8 cellular contexts compared by ENCODE assay signal in the genomic region with DNA sequence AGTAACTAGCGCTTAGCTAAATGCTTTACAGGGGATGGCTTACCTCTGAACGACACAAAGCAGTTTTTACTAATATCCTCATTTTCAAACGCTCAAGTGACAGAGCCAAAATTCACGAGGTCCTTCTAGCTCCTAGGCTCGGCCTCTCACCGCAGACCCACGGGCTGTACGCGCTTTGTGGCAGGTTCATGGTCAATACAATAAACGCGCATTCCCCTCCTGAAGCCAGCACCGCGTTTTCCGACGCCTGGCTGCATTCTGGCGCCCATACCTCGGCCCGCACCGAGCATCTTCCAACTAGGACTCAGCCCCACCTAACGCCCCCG. TPM values are rescaled to one million over a fixed set of nuclear protein-coding genes. Genes with fewer than 3 reads are reported as not detected.
DNase-seq lines count a peak whose midpoint lies in the region; ATAC-seq and TF ChIP-seq lines count a peak whose summit lies in the region.

No MANE protein-coding gene starts in this region.

- H4K20me1 ChIP-seq in BLaER1 treated with 17β-estradiol and CSF1 and Interleukin-3, amounts not matched to agents 10 nM and 100 nM = no peaks in the 10 kb centered on the region

- CTCF ChIA-PET in HEK293 (lab: Yijun Ruan, JAX) = interaction anchor here (0.7 to 1.1 kb wide), 2 partner anchors 11 to 284 kb away, joined by 3 read pairs; no protein-coding TSS in a partner anchor

- H3K4me1 ChIP-seq in BLaER1 treated with 17β-estradiol and CSF1 and Interleukin-3, amounts not matched to agents 10 nM and 100 nM = peaks cover 12 to 25% (median 19%) of the 10 kb centered on the region in 10 experiments
- H3K4me1 ChIP-seq in HEK293 (ENCODE audit: control insufficient read depth, insufficient read depth, low read length) (no peaks in the 10 kb centered on the region), adipocyte (ENCODE audit: control insufficient read depth, insufficient read depth, low read length) (peaks cover 11% of the 10 kb centered on the region), liver (ENCODE audit: control insufficient read depth in 4 of 4, insufficient read depth in 4 of 4, low read length in 3 of 4) (peaks cover 0 to 5% (median 1%) of the 10 kb centered on the region in 4 donors), upper lobe of right lung (peaks cover 7% of the 10 kb centered on the region)

- DNase-seq in adipocyte (ENCODE audit: low read depth) (no peak), upper lobe of right lung (no peak), GM19238 (ENCODE audit: insufficient read length, low spot score) (no peak)
- no peak for DNase-seq in stimulated activated CD4-positive, alpha-beta T cell treated with anti-CD3 and anti-CD28 coated beads, Interleukin-4, amount 100 ng/mL, for 24 hours

- peaks cover 37 to 41% (median 39%) of the 10 kb centered on the region in 11 experiments for H3K36me3 ChIP-seq in BLaER1 treated with 17β-estradiol and CSF1 and Interleukin-3, amounts not matched to agents 10 nM and 100 nM
- H3K36me3 ChIP-seq in HEK293 (ENCODE audit: control insufficient read depth in 2 of 2, insufficient read depth in 1 of 2, low read length in 2 of 2) (peaks cover 4 to 42% of the 10 kb centered on the region in 2 experiments; a peak in 2 of 3 replicates), adipocyte (ENCODE audit: control insufficient read depth, insufficient read depth, low read length, severe bottlenecking) (peaks cover 35% of the 10 kb centered on the region), liver (ENCODE audit: control insufficient read depth in 4 of 4, insufficient read depth in 3 of 4, low read depth in 1 of 4, low read length in 3 of 4) (peaks cover 6 to 30% (median 26%) of the 10 kb centered on the region in 4 donors), upper lobe of right lung (peaks cover 29% of the 10 kb centered on the region)

- H3K4me3 ChIP-seq in BLaER1 treated with 17β-estradiol and CSF1 and Interleukin-3, amounts not matched to agents 10 nM and 100 nM = peak overlapping the region; percentile 74 to 92 (median 79)
- H3K4me3 ChIP-seq in HEK293 (ENCODE audit: low read depth, low read length) = peak overlapping the region; percentile 75
- H3K4me3 ChIP-seq in adipocyte (ENCODE audit: low read length) = peak overlapping the region; percentile 98
- H3K4me3 ChIP-seq in liver (ENCODE audit: low read depth in 1 of 3, low read length in 3 of 3) = peak overlapping the region; percentile 49 to 93 (median 90)
- peak overlapping the region; percentile 90 for H3K4me3 ChIP-seq in upper lobe of right lung

- H3K27me3 ChIP-seq in BLaER1 treated with 17β-estradiol and CSF1 and Interleukin-3, amounts not matched to agents 10 nM and 100 nM = no peaks in the 10 kb centered on the region
- H3K27me3 ChIP-seq in adipocyte (replicated peaks; ENCODE audit: control insufficient read depth, insufficient read depth, low read length) (no peaks in the 10 kb centered on the region), liver (ENCODE audit: control insufficient read depth in 4 of 4, insufficient read depth in 4 of 4, low read length in 3 of 4) (no peaks in the 10 kb centered on the region), upper lobe of right lung (no peaks in the 10 kb centered on the region)

- peaks cover 4 to 19% (median 8%) of the 10 kb centered on the region in 11 experiments; a peak in 16 of 22 replicates for H3K9me3 ChIP-seq in BLaER1 treated with 17β-estradiol and CSF1 and Interleukin-3, amounts not matched to agents 10 nM and 100 nM (replicated peaks in 1 of 11)
- H3K9me3 ChIP-seq in HEK293 (ENCODE audit: control insufficient read depth, insufficient read depth, low read depth, low read length) = no peaks in the 10 kb centered on the region
- peaks cover 13% of the 10 kb centered on the region for H3K9me3 ChIP-seq in adipocyte (ENCODE audit: control insufficient read depth, low read length)
- peaks cover 2 to 23% (median 9%) of the 10 kb centered on the region in 4 donors for H3K9me3 ChIP-seq in liver (ENCODE audit: control insufficient read depth in 4 of 4, low read length in 3 of 4)
- H3K9me3 ChIP-seq in upper lobe of right lung = no peaks in the 10 kb centered on the region

- H3K27ac ChIP-seq in BLaER1 treated with 17β-estradiol and CSF1 and Interleukin-3, amounts not matched to agents 10 nM and 100 nM = peak overlapping the region; percentile 8 to 82 (median 74); a peak in 21 of 22 replicates
- H3K27ac ChIP-seq in HEK293 (ENCODE audit: extremely low read depth, low read depth, low read length) (peak overlapping the region; percentile 3; the same call in 1 of the 2 replicates), liver (ENCODE audit: low read depth in 1 of 2, low read length in 2 of 2) (peak overlapping the region; percentile 21 to 71), upper lobe of right lung (peak overlapping the region; percentile 86)

- H3K9ac ChIP-seq in BLaER1 treated with 17β-estradiol and CSF1 and Interleukin-3, amounts not matched to agents 10 nM and 100 nM = peak overlapping the region; percentile 72 to 86 (median 80)
- peak overlapping the region; percentile 91 for H3K9ac ChIP-seq in adipocyte (ENCODE audit: low read length)
- H3K9ac ChIP-seq in liver (ENCODE audit: low read depth in 1 of 2, low read length in 2 of 2) = peak overlapping the region in 1 of 2 donors; percentile 56

- WGBS in liver = 6% methylated on average over 21 of the region's 21 CpGs

- TF ChIP-seq CTCF in HEK293 (tag by site-specific recombination; IDR thresholded peaks at IDR 0.05) = no peak
- TF ChIP-seq CTCF in liver (IDR thresholded peaks at IDR 0.05; ENCODE audit: low read depth, low read length, missing input control) = no peak
- no peak for TF ChIP-seq CTCF in upper lobe of right lung (IDR thresholded peaks at IDR 0.05)

- intact Hi-C loops in upper lobe of right lung (cut with DNase I) = no loop called here

- POLR2A ChIA-PET in HEK293 (lab: Yijun Ruan, JAX) = interaction anchor here (0.5 to 1.1 kb wide), 2 partner anchors 461 to 713 kb away, joined by 3 to 7 read pairs; no protein-coding TSS in a partner anchor

- ATAC-seq in upper lobe of right lung (no peak), GM21825 (IDR thresholded peaks at IDR 0.05; ENCODE audit: unreplicated experiment) (no peak)

- peak overlapping the region; percentile 75 to 95 (median 91) for H3K4me2 ChIP-seq in BLaER1 treated with 17β-estradiol and CSF1 and Interleukin-3, amounts not matched to agents 10 nM and 100 nM

- no peak for TF ChIP-seq RAD21 in liver (IDR thresholded peaks at IDR 0.05)

TF ChIP-seq in HEK293, 187 proteins besides CTCF, POLR2A, EP300 and RAD21 (continues in another document):
- TF ChIP-seq ZNF398 (tag by site-specific recombination; IDR thresholded peaks at IDR 0.05) (no peak), BCL11B (tag by site-specific recombination; IDR thresholded peaks at IDR 0.05; ENCODE audit: low read depth) (no peak), ZNF416 (tag by site-specific recombination; IDR thresholded peaks at IDR 0.05) (no peak), ZNF521 (tag by site-specific recombination; IDR thresholded peaks at IDR 0.05) (no peak), KLF7 (tag by site-specific recombination; IDR thresholded peaks at IDR 0.05; ENCODE audit: borderline replicate concordance) (no peak), ZFHX2 (tag by site-specific recombination; conservative IDR thresholded peaks at IDR 0.05) (no peak)
- TF ChIP-seq, protein P1, sequence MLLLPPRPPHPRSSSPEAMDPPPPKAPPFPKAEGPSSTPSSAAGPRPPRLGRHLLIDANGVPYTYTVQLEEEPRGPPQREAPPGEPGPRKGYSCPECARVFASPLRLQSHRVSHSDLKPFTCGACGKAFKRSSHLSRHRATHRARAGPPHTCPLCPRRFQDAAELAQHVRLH (tag by site-specific recombination; IDR thresholded peaks at IDR 0.05) = no peak

TF ChIP-seq in liver, 16 proteins besides CTCF, POLR2A, EP300 and RAD21 (continues in another document):
- no peak for TF ChIP-seq YY1 (IDR thresholded peaks at IDR 0.05)
- no peak for TF ChIP-seq HNF4G (IDR thresholded peaks at IDR 0.05)
- TF ChIP-seq ZBTB33 (IDR thresholded peaks at IDR 0.05) = no peak
- no peak for TF ChIP-seq HNF4A (conservative IDR thresholded peaks at IDR 0.05)
- TF ChIP-seq, protein P2, sequence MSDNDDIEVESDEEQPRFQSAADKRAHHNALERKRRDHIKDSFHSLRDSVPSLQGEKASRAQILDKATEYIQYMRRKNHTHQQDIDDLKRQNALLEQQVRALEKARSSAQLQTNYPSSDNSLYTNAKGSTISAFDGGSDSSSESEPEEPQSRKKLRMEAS (IDR thresholded peaks at IDR 0.05) = no peak
- no peak for TF ChIP-seq EGR1 (IDR thresholded peaks at IDR 0.05; ENCODE audit: low read depth in 2 of 2)
- no peak for TF ChIP-seq FOXA1 (IDR thresholded peaks at IDR 0.05)
- TF ChIP-seq RXRA (IDR thresholded peaks at IDR 0.05) = no peak
- no peak for TF ChIP-seq GABPA (IDR thresholded peaks at IDR 0.05 in 1 of 2, conservative IDR thresholded peaks at IDR 0.05 in 1 of 2)
- no peak for TF ChIP-seq JUND (IDR thresholded peaks at IDR 0.05)

RNA-seq across cellular contexts. Expression of gene ZNF510, which starts 0.4 kb away (rescaled TPM):
- total RNA-seq in liver (1 to 10 TPM; 6.2 to 8.1 TPM), upper lobe of right lung (10.3 TPM)
- 1 to 10 TPM; 1.4 to 2.0 TPM for polyA plus RNA-seq in liver

Comparison
In these comparisons a context has a peak if more than half of its experiments do, and no peak if none do; other contexts are left out.
1. H3K27ac ChIP-seq: peak in every context shown above with its lines; median percentile 86 in upper lobe of right lung; 74 in BLaER1 treated with 17β-estradiol and CSF1 and Interleukin-3, amounts not matched to agents 10 nM and 100 nM; 46 in liver; 3 in HEK293.